Comparison of ENCODE assay signal across 1 cellular context in genomic region chr11:66345316-66345649, GRCh38.
TF ChIP-seq lines count a peak whose summit lies in the region.

No MANE protein-coding gene starts in this region.

TF ChIP-seq in IMR-90, 13 proteins besides CTCF, POLR2A, EP300 and RAD21 (continued from another document):
- TF ChIP-seq BHLHE40 (IDR thresholded peaks at IDR 0.05; ENCODE audit: low read depth, low read length) (no peak), NFE2L2 (IDR thresholded peaks at IDR 0.05; ENCODE audit: low read depth, low read length) (no peak), MAFK (IDR thresholded peaks at IDR 0.05; ENCODE audit: low read depth, low read length) (no peak), RCOR1 (IDR thresholded peaks at IDR 0.05; ENCODE audit: insufficient replicate concordance, low read length) (no peak), SMC3 (IDR thresholded peaks at IDR 0.05; ENCODE audit: low read depth, low read length) (no peak)
